26 cellular contexts compared by ENCODE assay signal in genomic region chr3:29249829-29250228, GRCh38.
"Had no signal": no experiment of that assay in that cellular context is flagged by ENCODE, and none has a peak within 500 bp of the region (broad histone marks: within the 10 kb centered on the region; RNA-seq: fewer than 3 reads in every experiment).

No MANE protein-coding gene starts in this region.

- H3K4me3 Mint-ChIP-seq: mesothelial cell of epicardium; naive thymus-derived CD4-positive, alpha-beta T cell; natural killer cell treated with Interleukin-12 subunit alpha and Interleukin-12 subunit beta and Interleukin-15 and Interleukin-18, amount 100 ng/mL, for 72 hours; stimulated activated naive B cell treated with anti-CD40 and anti-IgM and Interleukin-4, amounts not matched to agents 10 μg/mL and 1 μg/mL and 100 μg/mL, for 72 hours had no signal

- H3K4me1 ChIP-seq: pancreas, prostate gland, right atrium auricular region, right lobe of liver, stomach, testis, thyroid gland, transverse colon, upper lobe of left lung, vagina had no signal

- H3K27ac Mint-ChIP-seq: mesothelial cell of epicardium; naive thymus-derived CD4-positive, alpha-beta T cell; natural killer cell treated with Interleukin-12 subunit alpha and Interleukin-12 subunit beta and Interleukin-15 and Interleukin-18, amount 100 ng/mL, for 72 hours; stimulated activated naive B cell treated with anti-CD40 and anti-IgM and Interleukin-4, amounts not matched to agents 10 μg/mL and 1 μg/mL and 100 μg/mL, for 72 hours had no signal

- H3K36me3 ChIP-seq: left ventricle myocardium inferior, pancreas, prostate gland, right atrium auricular region, right lobe of liver, stomach, thyroid gland, transverse colon, upper lobe of left lung, vagina had no signal

- H3K36me3 Mint-ChIP-seq: mesothelial cell of epicardium; naive thymus-derived CD4-positive, alpha-beta T cell; natural killer cell treated with Interleukin-12 subunit alpha and Interleukin-12 subunit beta and Interleukin-15 and Interleukin-18, amount 100 ng/mL, for 72 hours; stimulated activated naive B cell treated with anti-CD40 and anti-IgM and Interleukin-4, amounts not matched to agents 10 μg/mL and 1 μg/mL and 100 μg/mL, for 72 hours had no signal

- H3K9me3 ChIP-seq: left ventricle myocardium inferior, pancreas, prostate gland, right atrium auricular region, right lobe of liver, stomach, testis, thyroid gland, transverse colon, upper lobe of left lung, vagina had no signal

- H3K27ac ChIP-seq: left ventricle myocardium inferior, pancreas, prostate gland, right atrium auricular region, right lobe of liver, skin epidermis, stomach, testis, thyroid gland, transverse colon, upper lobe of left lung, vagina had no signal

- H3K27me3 ChIP-seq: right atrium auricular region, right lobe of liver, stomach, testis, thyroid gland, transverse colon, upper lobe of left lung, vagina had no signal

- ATAC-seq: naive thymus-derived CD4-positive, alpha-beta T cell; natural killer cell treated with Interleukin-12 subunit alpha and Interleukin-12 subunit beta and Interleukin-15 and Interleukin-18, amount 100 ng/mL, for 72 hours; pancreas; right lobe of liver; stimulated activated naive B cell treated with anti-CD40 and anti-IgM and Interleukin-4, amounts not matched to agents 10 μg/mL and 1 μg/mL and 100 μg/mL, for 72 hours; stimulated activated naive CD8-positive, alpha-beta T cell treated with anti-CD3 and anti-CD28 coated beads, Interleukin-15, Interleukin-2, amounts not matched to agents 100 U/mL and 50 U/mL, for 24 hours had no signal

- H3K4me3 ChIP-seq: left ventricle myocardium inferior, lung, pancreas, prostate gland, right atrium auricular region, right lobe of liver, skin epidermis, stomach, testis, thyroid gland, transverse colon, upper lobe of left lung, vagina had no signal

- DNase-seq: islet precursor cell; left ventricle myocardium inferior; mesendoderm; naive thymus-derived CD4-positive, alpha-beta T cell; nucleus accumbens; pancreas; posterior cingulate gyrus; right lobe of liver; stimulated activated CD4-positive, alpha-beta T cell treated with anti-CD3 and anti-CD28 coated beads, Interleukin-12 subunit alpha, Interleukin-12 subunit beta, amount 100 ng/mL, for 4 hours; stimulated activated CD4-positive, alpha-beta T cell treated with anti-CD3 and anti-CD28 coated beads, Interleukin-15, amount 100 ng/mL, for 24 hours; stimulated activated CD4-positive, alpha-beta T cell treated with anti-CD3 and anti-CD28 coated beads, Interleukin-2, amount 100 ng/mL, for 24 hours; stimulated activated CD4-positive, alpha-beta T cell treated with anti-CD3 and anti-CD28 coated beads, Interleukin-4, amount 100 ng/mL, for 1 hour; stimulated activated naive B cell treated with anti-CD40 and anti-IgM and Interleukin-4, amounts not matched to agents 10 μg/mL and 1 μg/mL and 100 μg/mL, for 72 hours; stimulated activated naive CD8-positive, alpha-beta T cell treated with anti-CD3 and anti-CD28 coated beads, Interleukin-15, Interleukin-2, amounts not matched to agents 100 U/mL and 50 U/mL, for 24 hours; stomach; testis; thyroid gland; transverse colon; upper lobe of left lung had no signal

- H3K4me1 Mint-ChIP-seq: stimulated activated naive B cell treated with anti-CD40 and anti-IgM and Interleukin-4, amounts not matched to agents 10 μg/mL and 1 μg/mL and 100 μg/mL, for 72 hours had no signal

- H3K27me3 Mint-ChIP-seq: naive thymus-derived CD4-positive, alpha-beta T cell; natural killer cell treated with Interleukin-12 subunit alpha and Interleukin-12 subunit beta and Interleukin-15 and Interleukin-18, amount 100 ng/mL, for 72 hours; stimulated activated naive B cell treated with anti-CD40 and anti-IgM and Interleukin-4, amounts not matched to agents 10 μg/mL and 1 μg/mL and 100 μg/mL, for 72 hours had no signal

- H3K9me3 Mint-ChIP-seq: mesothelial cell of epicardium; stimulated activated naive B cell treated with anti-CD40 and anti-IgM and Interleukin-4, amounts not matched to agents 10 μg/mL and 1 μg/mL and 100 μg/mL, for 72 hours had no signal
